8 cellular contexts compared by ENCODE assay signal in genomic region chr14:36321004-36321381, GRCh38. TPM values are rescaled to one million over a fixed set of nuclear protein-coding genes. Genes with fewer than 3 reads are reported as not detected.
DNase-seq lines count a peak whose midpoint lies in the region; ATAC-seq and TF ChIP-seq lines count a peak whose summit lies in the region.
"Not testable (repeated sequence)": the region's sequence is repeated elsewhere in the genome, so short reads cannot be mapped to it uniquely, and the experiment has no call there.

No MANE protein-coding gene starts in this region.

- CTCF ChIA-PET in HEK293T (lab: Yijun Ruan, JAX); activated naive CD4-positive, alpha-beta T cell treated with anti-CD3 and anti-CD28 coated beads, Interleukin-2, amount 10 ng/mL, durations not matched to agents 7 days and 5 days (lab: Charles Lee): not testable (repeated sequence)

- peak overlapping the region; percentile 91 for H3K27ac Mint-ChIP-seq in activated naive CD4-positive, alpha-beta T cell treated with anti-CD3 and anti-CD28 coated beads, Interleukin-2, amount 10 ng/mL, durations not matched to agents 7 days and 5 days
- H3K27ac Mint-ChIP-seq in effector memory CD8-positive, alpha-beta T cell = peak overlapping the region; percentile 91 to 95
- H3K27ac Mint-ChIP-seq in neural crest cell (ENCODE audit: unreplicated experiment) = not testable (repeated sequence)

- peak overlapping the region in 2 of 4 donors; percentile 75 to 86 for H3K27ac ChIP-seq in Peyer's patch
- not testable (repeated sequence) for H3K27ac ChIP-seq in iPS-20b (ENCODE audit: low read length); stomach smooth muscle (ENCODE audit: low read length)

- H3K9me3 Mint-ChIP-seq in activated naive CD4-positive, alpha-beta T cell treated with anti-CD3 and anti-CD28 coated beads, Interleukin-2, amount 10 ng/mL, durations not matched to agents 7 days and 5 days; effector memory CD8-positive, alpha-beta T cell; neural crest cell: not testable (repeated sequence)

- H3K9me3 ChIP-seq in BE2C; Peyer's patch; iPS-20b (ENCODE audit: insufficient read depth, low read depth, low read length); stomach smooth muscle (ENCODE audit: control insufficient read depth in 2 of 2, low read length in 2 of 2): not testable (repeated sequence)

- not testable (repeated sequence) for TF ChIP-seq POLR2A in Peyer's patch (IDR thresholded peaks at IDR 0.05)

- not testable (repeated sequence) for H3K36me3 ChIP-seq in BE2C; Peyer's patch; iPS-20b (ENCODE audit: insufficient read depth, low read depth, low read length); stomach smooth muscle (ENCODE audit: control insufficient read depth in 2 of 2, insufficient read depth in 2 of 2, low read length in 2 of 2)

- peak overlapping the region; percentile 87 for H3K4me3 Mint-ChIP-seq in activated naive CD4-positive, alpha-beta T cell treated with anti-CD3 and anti-CD28 coated beads, Interleukin-2, amount 10 ng/mL, durations not matched to agents 7 days and 5 days
- H3K4me3 Mint-ChIP-seq in effector memory CD8-positive, alpha-beta T cell = peak overlapping the region; percentile 84 to 95
- peak overlapping the region; percentile 95 for H3K4me3 Mint-ChIP-seq in neural crest cell

- not testable (repeated sequence) for H3K36me3 Mint-ChIP-seq in activated naive CD4-positive, alpha-beta T cell treated with anti-CD3 and anti-CD28 coated beads, Interleukin-2, amount 10 ng/mL, durations not matched to agents 7 days and 5 days; effector memory CD8-positive, alpha-beta T cell (ENCODE audit: insufficient read depth); neural crest cell (ENCODE audit: low read depth)

- peaks cover 23% of the 10 kb centered on the region for H3K27me3 ChIP-seq in BE2C
- H3K27me3 ChIP-seq in Peyer's patch; iPS-20b (ENCODE audit: insufficient read depth, low read length); stomach smooth muscle (ENCODE audit: control insufficient read depth in 1 of 2, insufficient read depth in 2 of 2, low read length in 2 of 2): not testable (repeated sequence)

- POLR2A ChIA-PET in HEK293T (lab: Yijun Ruan, JAX) = interaction anchor here (0.7 to 2.1 kb wide), 18 partner anchors 10 to 852 kb away, joined by 3 to 8 read pairs (median 4); partner anchors contain the start of genes RALGAPA1 and SLC25A21

- not testable (repeated sequence) for TF ChIP-seq CTCF in BE2C (IDR thresholded peaks at IDR 0.05; ENCODE audit: low read depth, low read length); Peyer's patch (IDR thresholded peaks at IDR 0.05); neural crest cell (conservative IDR thresholded peaks at IDR 0.05)

- peaks cover 26% of the 10 kb centered on the region for H3K4me1 Mint-ChIP-seq in activated naive CD4-positive, alpha-beta T cell treated with anti-CD3 and anti-CD28 coated beads, Interleukin-2, amount 10 ng/mL, durations not matched to agents 7 days and 5 days
- peaks cover 14 to 31% of the 10 kb centered on the region in 2 donors for H3K4me1 Mint-ChIP-seq in effector memory CD8-positive, alpha-beta T cell (ENCODE audit: low read depth in 2 of 2)
- peaks cover 23% of the 10 kb centered on the region for H3K4me1 Mint-ChIP-seq in neural crest cell

- H3K27me3 Mint-ChIP-seq in activated naive CD4-positive, alpha-beta T cell treated with anti-CD3 and anti-CD28 coated beads, Interleukin-2, amount 10 ng/mL, durations not matched to agents 7 days and 5 days = not testable (repeated sequence)
- H3K27me3 Mint-ChIP-seq in effector memory CD8-positive, alpha-beta T cell = peaks cover 21% of the 10 kb centered on the region in 2 donors
- peaks cover 42% of the 10 kb centered on the region for H3K27me3 Mint-ChIP-seq in neural crest cell (ENCODE audit: low read depth)

- H3K9ac ChIP-seq in iPS-20b (ENCODE audit: low read depth, low read length) = not testable (repeated sequence)
- H3K9ac ChIP-seq in stomach smooth muscle (ENCODE audit: low read length in 2 of 2) = peak overlapping the region in 1 of 2 donors; percentile 88

- not testable (repeated sequence) for H3K4me1 ChIP-seq in BE2C; Peyer's patch; iPS-20b (ENCODE audit: insufficient read depth, low read length); stomach smooth muscle (ENCODE audit: control insufficient read depth, insufficient read depth, low read length)

- H3K4me3 ChIP-seq in BE2C (ENCODE audit: low read depth, low read length) = peak overlapping the region; percentile 99
- H3K4me3 ChIP-seq in Peyer's patch = peak overlapping the region; percentile 65 to 96 (median 78)
- H3K4me3 ChIP-seq in iPS-20b (ENCODE audit: low read length) = peak overlapping the region; percentile 91
- peak overlapping the region; percentile 91 to 97 for H3K4me3 ChIP-seq in stomach smooth muscle (ENCODE audit: low read length in 2 of 2)

- DNase-seq in BE2C; HEK293T (ENCODE audit: extremely low spot score); Peyer's patch; activated naive CD4-positive, alpha-beta T cell treated with anti-CD3 and anti-CD28 coated beads, Interleukin-2, amount 10 ng/mL, durations not matched to agents 7 days and 5 days; effector memory CD8-positive, alpha-beta T cell; neural crest cell (ENCODE audit: low read depth, low spot score): not testable (repeated sequence)

- ATAC-seq in effector memory CD8-positive, alpha-beta T cell (replicated peaks) = not testable (repeated sequence)

TF ChIP-seq in HEK293T, 16 proteins besides CTCF, POLR2A, EP300 and RAD21:
- TF ChIP-seq L3MBTL2 (conservative IDR thresholded peaks at IDR 0.05) = peak; percentile 22

RNA-seq across cellular contexts. Expression of gene MBIP, which starts 0.6 kb away (rescaled TPM):
- polyA plus RNA-seq in BE2C (2012; ENCODE audit: insufficient read depth, insufficient read length, low read depth) = 18.7 TPM
- 10 to 100 TPM; 11.9 to 34.7 (median 17.7) TPM for total RNA-seq in Peyer's patch
- total RNA-seq in neural crest cell = 29.5 and 35.4 TPM in 2 replicates
